ENCODE assay signal across 9 cellular contexts in genomic region chr1:190708418-190709057, GRCh38.
"Had no signal": no experiment of that assay in that cellular context is flagged by ENCODE, and none has a peak within 500 bp of the region (broad histone marks: within the 10 kb centered on the region; RNA-seq: fewer than 3 reads in every experiment).

No MANE protein-coding gene starts in this region.

- H3K27ac ChIP-seq: HL-60, KMS-11 had no signal

- ATAC-seq: HCT116 had no signal

- H3K36me3 ChIP-seq: HAP-1 had no signal

- H3K9me3 ChIP-seq: HAP-1 had no signal

- H3K4me3 ChIP-seq: GM23338, HAP-1 had no signal

- H2AFZ ChIP-seq: GM23338 had no signal

- DNase-seq: H7, HFFc6, IMR-90, KBM-7 had no signal

- H3K4me2 ChIP-seq: GM23338, KMS-11 had no signal

- H3K9ac ChIP-seq: KMS-11 had no signal
